1 cellular context compared by ENCODE assay signal in the genomic region with DNA sequence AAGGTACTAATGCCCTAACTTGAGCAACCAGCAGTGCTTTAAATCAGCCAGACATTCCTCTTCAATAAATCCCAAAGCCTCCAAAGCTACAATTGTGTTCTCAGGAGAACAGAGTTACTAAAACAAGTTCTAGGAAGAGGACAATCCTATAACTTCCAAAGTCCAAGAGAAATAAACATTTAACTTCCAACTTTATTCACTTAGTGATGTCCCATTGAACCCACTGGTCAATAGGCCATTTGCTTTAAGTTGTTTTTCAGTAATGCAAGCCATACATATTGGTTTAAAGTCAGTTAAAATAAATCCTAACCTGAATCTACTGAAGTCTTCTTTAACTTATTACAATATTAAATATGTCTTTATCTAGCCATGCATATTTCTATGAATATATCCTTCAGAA.
A peak's percentile ranks its signal among the peaks of the same experiment; 100 is the strongest.
TF ChIP-seq lines count a peak whose summit lies in the region.

No MANE protein-coding gene starts in this region.

TF ChIP-seq in HepG2, 621 proteins besides CTCF, POLR2A, EP300 and RAD21 (continued from another document):
- TF ChIP-seq, protein P1, sequence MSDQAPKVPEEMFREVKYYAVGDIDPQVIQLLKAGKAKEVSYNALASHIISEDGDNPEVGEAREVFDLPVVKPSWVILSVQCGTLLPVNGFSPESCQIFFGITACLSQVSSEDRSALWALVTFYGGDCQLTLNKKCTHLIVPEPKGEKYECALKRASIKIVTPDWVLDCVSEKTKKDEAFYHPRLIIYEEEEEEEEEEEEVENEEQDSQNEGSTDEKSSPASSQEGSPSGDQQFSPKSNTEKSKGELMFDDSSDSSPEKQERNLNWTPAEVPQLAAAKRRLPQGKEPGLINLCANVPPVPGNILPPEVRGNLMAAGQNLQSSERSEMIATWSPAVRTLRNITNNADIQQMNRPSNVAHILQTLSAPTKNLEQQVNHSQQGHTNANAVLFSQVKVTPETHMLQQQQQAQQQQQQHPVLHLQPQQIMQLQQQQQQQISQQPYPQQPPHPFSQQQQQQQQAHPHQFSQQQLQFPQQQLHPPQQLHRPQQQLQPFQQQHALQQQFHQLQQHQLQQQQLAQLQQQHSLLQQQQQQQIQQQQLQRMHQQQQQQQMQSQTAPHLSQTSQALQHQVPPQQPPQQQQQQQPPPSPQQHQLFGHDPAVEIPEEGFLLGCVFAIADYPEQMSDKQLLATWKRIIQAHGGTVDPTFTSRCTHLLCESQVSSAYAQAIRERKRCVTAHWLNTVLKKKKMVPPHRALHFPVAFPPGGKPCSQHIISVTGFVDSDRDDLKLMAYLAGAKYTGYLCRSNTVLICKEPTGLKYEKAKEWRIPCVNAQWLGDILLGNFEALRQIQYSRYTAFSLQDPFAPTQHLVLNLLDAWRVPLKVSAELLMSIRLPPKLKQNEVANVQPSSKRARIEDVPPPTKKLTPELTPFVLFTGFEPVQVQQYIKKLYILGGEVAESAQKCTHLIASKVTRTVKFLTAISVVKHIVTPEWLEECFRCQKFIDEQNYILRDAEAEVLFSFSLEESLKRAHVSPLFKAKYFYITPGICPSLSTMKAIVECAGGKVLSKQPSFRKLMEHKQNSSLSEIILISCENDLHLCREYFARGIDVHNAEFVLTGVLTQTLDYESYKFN (CRISPR knock-in tag; conservative IDR thresholded peaks at IDR 0.05): peak; percentile 53
- TF ChIP-seq ZNF891 (CRISPR knock-in tag; IDR thresholded peaks at IDR 0.05) (no peak), RFX5 (IDR thresholded peaks at IDR 0.05; ENCODE audit: low read depth, low read length) (no peak), RCOR2 (CRISPR knock-in tag; IDR thresholded peaks at IDR 0.05) (0 out of 2 replicates have a peak, but pooled peaks have one; percentile 21)
- TF ChIP-seq, protein P2, sequence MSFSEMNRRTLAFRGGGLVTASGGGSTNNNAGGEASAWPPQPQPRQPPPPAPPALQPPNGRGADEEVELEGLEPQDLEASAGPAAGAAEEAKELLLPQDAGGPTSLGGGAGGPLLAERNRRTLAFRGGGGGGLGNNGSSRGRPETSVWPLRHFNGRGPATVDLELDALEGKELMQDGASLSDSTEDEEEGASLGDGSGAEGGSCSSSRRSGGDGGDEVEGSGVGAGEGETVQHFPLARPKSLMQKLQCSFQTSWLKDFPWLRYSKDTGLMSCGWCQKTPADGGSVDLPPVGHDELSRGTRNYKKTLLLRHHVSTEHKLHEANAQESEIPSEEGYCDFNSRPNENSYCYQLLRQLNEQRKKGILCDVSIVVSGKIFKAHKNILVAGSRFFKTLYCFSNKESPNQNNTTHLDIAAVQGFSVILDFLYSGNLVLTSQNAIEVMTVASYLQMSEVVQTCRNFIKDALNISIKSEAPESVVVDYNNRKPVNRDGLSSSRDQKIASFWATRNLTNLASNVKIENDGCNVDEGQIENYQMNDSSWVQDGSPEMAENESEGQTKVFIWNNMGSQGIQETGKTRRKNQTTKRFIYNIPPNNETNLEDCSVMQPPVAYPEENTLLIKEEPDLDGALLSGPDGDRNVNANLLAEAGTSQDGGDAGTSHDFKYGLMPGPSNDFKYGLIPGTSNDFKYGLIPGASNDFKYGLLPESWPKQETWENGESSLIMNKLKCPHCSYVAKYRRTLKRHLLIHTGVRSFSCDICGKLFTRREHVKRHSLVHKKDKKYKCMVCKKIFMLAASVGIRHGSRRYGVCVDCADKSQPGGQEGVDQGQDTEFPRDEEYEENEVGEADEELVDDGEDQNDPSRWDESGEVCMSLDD (CRISPR knock-in tag; IDR thresholded peaks at IDR 0.05; ENCODE audit: borderline replicate concordance): no peak
- TF ChIP-seq, protein P3, sequence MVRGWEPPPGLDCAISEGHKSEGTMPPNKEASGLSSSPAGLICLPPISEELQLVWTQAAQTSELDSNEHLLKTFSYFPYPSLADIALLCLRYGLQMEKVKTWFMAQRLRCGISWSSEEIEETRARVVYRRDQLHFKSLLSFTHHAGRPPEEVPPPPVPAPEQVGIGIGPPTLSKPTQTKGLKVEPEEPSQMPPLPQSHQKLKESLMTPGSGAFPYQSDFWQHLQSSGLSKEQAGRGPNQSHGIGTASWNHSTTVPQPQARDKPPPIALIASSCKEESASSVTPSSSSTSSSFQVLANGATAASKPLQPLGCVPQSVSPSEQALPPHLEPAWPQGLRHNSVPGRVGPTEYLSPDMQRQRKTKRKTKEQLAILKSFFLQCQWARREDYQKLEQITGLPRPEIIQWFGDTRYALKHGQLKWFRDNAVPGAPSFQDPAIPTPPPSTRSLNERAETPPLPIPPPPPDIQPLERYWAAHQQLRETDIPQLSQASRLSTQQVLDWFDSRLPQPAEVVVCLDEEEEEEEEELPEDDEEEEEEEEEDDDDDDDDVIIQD (CRISPR knock-in tag; IDR thresholded peaks at IDR 0.05; ENCODE audit: low read depth): peak; percentile 39; the same call in 1 of the 2 replicates
